In the genomic region with DNA sequence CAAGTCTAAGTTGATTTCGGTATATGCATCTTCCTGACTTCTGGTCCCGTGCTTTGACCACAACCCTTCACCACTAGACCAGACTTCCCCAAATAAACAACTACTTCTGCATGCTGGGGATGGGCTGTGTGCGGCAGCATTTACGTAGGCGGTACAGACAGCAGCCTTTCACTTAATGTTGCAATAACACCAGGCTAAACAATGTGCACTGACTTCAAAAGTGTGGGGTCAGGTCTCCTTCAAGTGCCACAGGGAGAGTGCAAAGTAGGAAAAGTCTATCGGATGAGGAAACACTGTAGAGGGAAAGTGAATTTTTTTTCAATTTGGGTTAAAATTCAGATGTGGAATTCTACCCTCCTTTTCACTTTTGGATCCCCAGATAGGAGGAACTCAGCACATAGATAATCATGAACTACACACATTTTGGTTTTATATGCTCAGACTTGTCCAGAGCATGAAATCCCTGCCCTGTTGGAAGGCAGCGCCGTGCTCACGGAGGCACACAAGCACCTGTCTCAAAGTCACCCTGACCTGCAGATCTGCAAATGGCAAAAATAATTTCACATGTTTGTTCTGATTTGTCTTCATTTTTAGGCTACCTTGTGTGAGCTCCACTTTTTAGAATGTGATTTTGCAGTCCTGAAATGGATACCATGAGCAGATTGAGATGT, we compare ENCODE assay signal across 9 cellular contexts. TPM values are rescaled to one million over a fixed set of nuclear protein-coding genes. Genes with fewer than 3 reads are reported as not detected.
DNase-seq lines count a peak whose midpoint lies in the region; ATAC-seq and TF ChIP-seq lines count a peak whose summit lies in the region.
"Had no signal": no experiment of that assay in that cellular context is flagged by ENCODE, and none has a peak within 500 bp of the region (broad histone marks: within the 10 kb centered on the region; RNA-seq: fewer than 3 reads in every experiment).

No MANE protein-coding gene starts in this region.

- POLR2A ChIA-PET in CD8-positive, alpha-beta memory T cell (lab: Charles Lee) = interaction anchor here (3.1 kb wide), 1 partner anchor 16 kb away, joined by 12 read pairs; no protein-coding TSS in a partner anchor

- no peak overlapping the region for H3K4me3 ChIP-seq in CD8-positive, alpha-beta memory T cell (ENCODE audit: low read length)
- H3K4me3 ChIP-seq in Peyer's patch (no peak overlapping the region), neutrophil (ENCODE audit: low read depth in 1 of 2, low read length in 1 of 2) (peak overlapping the region; percentile 97)

- H3K9me3 Mint-ChIP-seq in CD8-positive, alpha-beta memory T cell = peaks cover 0 to 6% (median 0%) of the 10 kb centered on the region in 5 donors
- H3K9me3 Mint-ChIP-seq in effector memory CD8-positive, alpha-beta T cell = no peaks in the 10 kb centered on the region
- H3K9me3 Mint-ChIP-seq: activated T-cell treated with anti-CD3 and anti-CD28 coated beads, Interleukin-2, amount 50 U/mL, for 72 hours had no signal

- H3K27me3 Mint-ChIP-seq in CD8-positive, alpha-beta memory T cell = peaks cover 37 to 38% of the 10 kb centered on the region in 2 donors
- H3K27me3 Mint-ChIP-seq in effector memory CD8-positive, alpha-beta T cell = peaks cover 11 to 31% of the 10 kb centered on the region in 2 donors

- peaks cover 54 to 66% (median 62%) of the 10 kb centered on the region in 3 donors for H3K4me1 Mint-ChIP-seq in CD8-positive, alpha-beta memory T cell
- H3K4me1 Mint-ChIP-seq in effector memory CD8-positive, alpha-beta T cell (ENCODE audit: low read depth in 2 of 2) = peaks cover 33 to 43% of the 10 kb centered on the region in 2 donors

- TF ChIP-seq POLR2A in Peyer's patch (IDR thresholded peaks at IDR 0.05) = peak in 1 of 2 donors; percentile 19

- CTCF ChIA-PET in CD8-positive, alpha-beta memory T cell (lab: Charles Lee) = interaction anchor here (1.7 kb wide), 1 partner anchor 9 kb away, joined by 3 read pairs; no protein-coding TSS in a partner anchor

- peaks cover 0 to 15% (median 3%) of the 10 kb centered on the region in 3 donors for H3K36me3 Mint-ChIP-seq in CD8-positive, alpha-beta memory T cell
- peaks cover 57% of the 10 kb centered on the region for H3K36me3 Mint-ChIP-seq in effector memory CD8-positive, alpha-beta T cell (ENCODE audit: insufficient read depth)

- H3K27ac Mint-ChIP-seq in CD8-positive, alpha-beta memory T cell = peak overlapping the region; percentile 73 to 99 (median 95)
- H3K27ac Mint-ChIP-seq in effector memory CD8-positive, alpha-beta T cell = peak overlapping the region; percentile 99 to 100
- H3K27ac Mint-ChIP-seq: activated T-cell treated with anti-CD3 and anti-CD28 coated beads, Interleukin-2, amount 50 U/mL, for 72 hours had no signal

- H3K4me1 ChIP-seq in CD8-positive, alpha-beta memory T cell (ENCODE audit: insufficient read depth, low read length) = peaks cover 55% of the 10 kb centered on the region
- H3K4me1 ChIP-seq in Peyer's patch (peaks cover 13 to 25% (median 16%) of the 10 kb centered on the region in 4 donors), neutrophil (ENCODE audit: control insufficient read depth in 1 of 2, insufficient read depth in 1 of 2, low read depth in 1 of 2, low read length in 1 of 2) (peaks cover 54 to 63% of the 10 kb centered on the region in 2 experiments)

- H3K27ac ChIP-seq in CD8-positive, alpha-beta memory T cell (ENCODE audit: low read depth, low read length) = peak overlapping the region; percentile 62
- H3K27ac ChIP-seq in Peyer's patch (peak overlapping the region; percentile 11 to 99 (median 60)), neutrophil (peak overlapping the region; percentile 99)

- TF ChIP-seq CTCF in Peyer's patch (IDR thresholded peaks at IDR 0.05) (no peak), neutrophil (IDR thresholded peaks at IDR 0.05) (peak; percentile 24)

- peak; percentile 45 for ATAC-seq in effector memory CD8-positive, alpha-beta T cell (replicated peaks)
- ATAC-seq in HG02973 (IDR thresholded peaks at IDR 0.05; ENCODE audit: unreplicated experiment) (no peak), GM19397 (IDR thresholded peaks at IDR 0.05; ENCODE audit: unreplicated experiment) (no peak)
- ATAC-seq: activated T-cell treated with anti-CD3 and anti-CD28 coated beads, Interleukin-2, amount 50 U/mL, for 72 hours had no signal

- no peaks in the 10 kb centered on the region for H3K36me3 ChIP-seq in CD8-positive, alpha-beta memory T cell (ENCODE audit: insufficient read depth, low read length)
- H3K36me3 ChIP-seq in Peyer's patch (peaks cover 0 to 10% (median 0%) of the 10 kb centered on the region in 3 donors), neutrophil (peaks cover 14% of the 10 kb centered on the region)

- H3K4me3 Mint-ChIP-seq in CD8-positive, alpha-beta memory T cell = peak overlapping the region in 6 of 7 donors; percentile 4 to 84 (median 52)
- peak overlapping the region; percentile 18 to 30 for H3K4me3 Mint-ChIP-seq in effector memory CD8-positive, alpha-beta T cell
- H3K4me3 Mint-ChIP-seq: activated T-cell treated with anti-CD3 and anti-CD28 coated beads, Interleukin-2, amount 50 U/mL, for 72 hours had no signal

- H3K9me3 ChIP-seq in CD8-positive, alpha-beta memory T cell (ENCODE audit: low read length) = no peaks in the 10 kb centered on the region
- H3K9me3 ChIP-seq in Peyer's patch = no peaks in the 10 kb centered on the region
- no peaks in the 10 kb centered on the region for H3K9me3 ChIP-seq in neutrophil

- peaks cover 29% of the 10 kb centered on the region for H3K27me3 ChIP-seq in CD8-positive, alpha-beta memory T cell (ENCODE audit: insufficient read depth, low read length, poor library complexity, severe bottlenecking)
- no peaks in the 10 kb centered on the region for H3K27me3 ChIP-seq in Peyer's patch
- no peaks in the 10 kb centered on the region for H3K27me3 ChIP-seq in neutrophil

- peak; percentile 54 to 89 (median 84) for DNase-seq in CD8-positive, alpha-beta memory T cell
- DNase-seq in Peyer's patch (peak in 2 of 3 donors; percentile 94 to 95), NCI-H748 (lab: John Stamatoyannopoulos, UW; ENCODE audit: unreplicated experiment) (no peak), cortex of kidney (lab: John Stamatoyannopoulos, UW) (no peak)
- peak; percentile 58 to 60 (median 58) for DNase-seq in effector memory CD8-positive, alpha-beta T cell

RNA-seq across cellular contexts. Expression of gene FOS, which starts 3.6 kb away (rescaled TPM):
- total RNA-seq in CD8-positive, alpha-beta memory T cell = 10 to 100 TPM; 15.2 to 16.8 TPM
- 768 TPM for polyA plus RNA-seq in CD8-positive, alpha-beta memory T cell
- 1,000 to 10,000 TPM in 1 of 4 donors, 100 to 1,000 TPM in 3; 267 to 2,466 (median 503) TPM for total RNA-seq in Peyer's patch

Comparison
In these comparisons a context has a peak if more than half of its experiments do, and no peak if none do; other contexts are left out.
1. DNase-seq: peak in CD8-positive, alpha-beta memory T cell (5 of 5), Peyer's patch (2 of 3) and effector memory CD8-positive, alpha-beta T cell (3 of 3); none in NCI-H748 (single experiment) and cortex of kidney (single experiment).
2. H3K4me3 ChIP-seq: peak in neutrophil (2 of 2); none in CD8-positive, alpha-beta memory T cell (single experiment) and Peyer's patch (0 of 4).
3. RNA of gene FOS, which starts 3.6 kb away (total RNA-seq): 267 to 2,466 TPM in Peyer's patch; 15.2 to 16.8 TPM in CD8-positive, alpha-beta memory T cell; every median in the first group is over 10 times any median in the second.
4. Peak in every context shown above with its lines, with median percentiles within 50 percentile points of each other: H3K27ac ChIP-seq.